8 cellular contexts compared by ENCODE assay signal in the genomic region with DNA sequence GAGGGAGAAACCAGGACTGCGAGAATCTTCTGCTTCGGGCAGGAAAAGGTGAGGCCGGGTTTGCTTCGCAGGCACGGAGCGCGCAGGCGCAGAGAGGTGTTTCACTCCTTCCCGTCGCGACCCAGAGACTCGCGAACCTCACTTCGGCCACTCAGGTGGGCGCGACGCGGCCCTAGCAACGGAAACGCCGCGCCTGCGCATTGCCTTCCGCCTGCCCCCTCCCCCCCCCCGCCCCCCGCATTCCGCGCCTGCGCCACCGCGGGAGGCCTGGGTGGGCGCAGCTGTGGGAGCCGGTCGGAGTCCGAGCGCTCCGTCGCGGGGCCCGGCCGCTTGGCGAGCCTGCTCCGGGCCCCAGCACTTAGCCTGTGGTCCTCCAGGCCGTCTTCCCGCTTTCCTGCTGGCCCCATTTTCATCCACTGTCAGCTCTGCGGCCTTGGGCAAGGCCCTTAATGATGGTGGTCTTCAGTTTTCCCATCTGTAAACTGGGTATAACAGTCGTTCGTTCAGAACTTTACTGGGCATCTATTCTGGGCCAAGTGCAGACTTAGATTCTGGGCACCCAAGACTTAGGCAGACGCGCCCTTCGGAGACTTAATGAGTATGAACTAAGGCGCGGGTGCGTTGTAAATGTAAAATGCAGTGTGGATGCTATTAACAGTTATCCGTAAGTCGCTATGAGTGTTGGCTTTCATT.
DNase-seq lines count a peak whose midpoint lies in the region; ATAC-seq, FAIRE-seq and TF ChIP-seq lines count a peak whose summit lies in the region.

No MANE protein-coding gene starts in this region.

- peak overlapping the region; percentile 21 for H3K27ac ChIP-seq in layer of hippocampus (ENCODE audit: low read depth, low read length)

- TF ChIP-seq CTCF in CD14-positive monocyte (IDR thresholded peaks at IDR 0.05) (no peak), bronchial epithelial cell (IDR thresholded peaks at IDR 0.05; ENCODE audit: insufficient read depth, low read length, severe bottlenecking) (no peak)

- H3K27me3 ChIP-seq in bronchial epithelial cell (ENCODE audit: control insufficient read depth, insufficient read depth, low read length) (no peaks in the 10 kb centered on the region), layer of hippocampus (ENCODE audit: control insufficient read depth, insufficient read depth, low read length) (peaks cover 3% of the 10 kb centered on the region)

- H3K4me3 ChIP-seq in bronchial epithelial cell (ENCODE audit: low read depth, low read length), result peak overlapping the region; percentile 44

- no peak for ATAC-seq in HG02763 (IDR thresholded peaks at IDR 0.05; ENCODE audit: unreplicated experiment)

- intact Hi-C loops in CD14-positive monocyte (cut with micrococcal nuclease), result no loop called here

- peak overlapping the region; percentile 59 to 84 for H3K4me3 Mint-ChIP-seq in CD14-positive monocyte

- H3K27me3 Mint-ChIP-seq in CD14-positive monocyte (ENCODE audit: low read depth in 3 of 3), result peaks cover 34 to 58% (median 37%) of the 10 kb centered on the region in 3 donors

- no peaks in the 10 kb centered on the region for H3K36me3 ChIP-seq in bronchial epithelial cell (ENCODE audit: control insufficient read depth, insufficient read depth, low read length)

- H3K9me3 Mint-ChIP-seq in CD14-positive monocyte, result peaks cover 0 to 9% (median 0%) of the 10 kb centered on the region in 7 donors

- peaks cover 10% of the 10 kb centered on the region for H3K4me1 Mint-ChIP-seq in CD14-positive monocyte

- no peaks in the 10 kb centered on the region for H3K36me3 Mint-ChIP-seq in CD14-positive monocyte

- H3K27ac Mint-ChIP-seq in CD14-positive monocyte, result no peak overlapping the region

- no peak for FAIRE-seq in bronchial epithelial cell (lab: Jason Lieb, UNC)

- DNase-seq in CD14-positive monocyte (ENCODE audit: low spot score), result no peak
- peak in 3 of 4 experiments; percentile 4 to 37 (median 15) for DNase-seq in activated CD4-positive, CD25-positive, alpha-beta regulatory T cell (lab: John Stamatoyannopoulos, UW)
- DNase-seq in bronchial epithelial cell (ENCODE audit: low read depth), result peak; percentile 71
- peak; percentile 61 for DNase-seq in stimulated activated CD4-positive, alpha-beta T cell treated with anti-CD3 and anti-CD28 coated beads, Interleukin-4, amount 100 ng/mL, for 1 hour
- DNase-seq in NCI-H1105 treated with DMSO at 0.1 percent for 48 hours (lab: John Stamatoyannopoulos, UW), result no peak
- no peak for DNase-seq in RKO (ENCODE audit: low spot score)

Comparison
In these comparisons a context has a peak if more than half of its experiments do, and no peak if none do; other contexts are left out.
1. DNase-seq: peak in activated CD4-positive, CD25-positive, alpha-beta regulatory T cell (3 of 4), bronchial epithelial cell (single experiment) and stimulated activated CD4-positive, alpha-beta T cell treated with anti-CD3 and anti-CD28 coated beads, Interleukin-4, amount 100 ng/mL, for 1 hour (single experiment); none in CD14-positive monocyte (single experiment), NCI-H1105 treated with DMSO at 0.1 percent for 48 hours (single experiment) and RKO (single experiment).